ENCODE assay signal across 8 cellular contexts in the genomic region with DNA sequence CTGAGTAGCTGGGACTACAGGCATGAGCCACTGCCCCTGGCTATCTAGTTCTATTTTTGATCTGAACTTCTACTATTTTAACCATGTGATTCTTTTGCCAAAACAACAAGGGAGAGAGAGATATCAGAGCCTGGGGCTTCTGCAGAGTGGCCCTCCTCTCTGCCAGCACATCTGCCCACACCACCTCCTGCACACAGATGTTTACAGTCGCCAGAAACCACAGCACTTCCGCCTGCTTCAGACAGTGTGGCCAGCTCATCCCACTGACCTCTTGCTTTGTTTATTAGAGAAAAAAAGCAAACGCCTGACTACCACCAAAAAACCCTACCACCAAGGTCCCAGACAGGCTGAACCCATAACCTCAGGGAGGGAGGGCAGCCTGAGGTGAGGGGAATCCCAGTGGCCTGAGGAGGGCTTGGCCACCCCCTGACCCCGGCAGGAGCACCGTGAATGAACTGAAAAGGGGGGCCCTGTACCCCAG.
A peak's percentile ranks its signal among the peaks of the same experiment; 100 is the strongest.
DNase-seq lines count a peak whose midpoint lies in the region; ATAC-seq and TF ChIP-seq lines count a peak whose summit lies in the region.

No MANE protein-coding gene starts in this region.

- POLR2A ChIA-PET in activated CD4-positive, alpha-beta T cell treated with anti-CD3 and anti-CD28 coated beads, Interleukin-2, amount 10 ng/mL, durations not matched to agents 7 days and 5 days (lab: Charles Lee), result no interaction called here

- peak overlapping the region in 1 of 2 donors; percentile 5 for H3K27ac ChIP-seq in left lung

- DNase-seq in GM13976 (ENCODE audit: low spot score) (peak; percentile 34), SK-MEL-5 (ENCODE audit: low read depth, low spot score) (peak; percentile 80), left lung (peak in 1 of 2 donors; percentile 43), ureter (ENCODE audit: low spot score) (no peak), ecto neural progenitor cell (ENCODE audit: low spot score) (no peak)
- DNase-seq in activated CD4-positive, alpha-beta T cell treated with anti-CD3 and anti-CD28 coated beads, Interleukin-2, amount 10 ng/mL, durations not matched to agents 7 days and 5 days, result no peak
- no peak for DNase-seq in activated T-cell treated with anti-CD3 and anti-CD28 coated beads, Interleukin-2, amount 50 U/mL, for 24 hours

- intact Hi-C loops in left lung (cut with DNase I), result no loop called here

- CTCF ChIA-PET in activated CD4-positive, alpha-beta T cell treated with anti-CD3 and anti-CD28 coated beads, Interleukin-2, amount 10 ng/mL, durations not matched to agents 7 days and 5 days (lab: Charles Lee), result no interaction called here

- no peaks in the 10 kb centered on the region for H3K9me3 Mint-ChIP-seq in activated CD4-positive, alpha-beta T cell treated with anti-CD3 and anti-CD28 coated beads, Interleukin-2, amount 10 ng/mL, durations not matched to agents 7 days and 5 days
- no peaks in the 10 kb centered on the region for H3K9me3 Mint-ChIP-seq in activated T-cell treated with anti-CD3 and anti-CD28 coated beads, Interleukin-2, amount 50 U/mL, for 24 hours

- H3K4me1 Mint-ChIP-seq in activated CD4-positive, alpha-beta T cell treated with anti-CD3 and anti-CD28 coated beads, Interleukin-2, amount 10 ng/mL, durations not matched to agents 7 days and 5 days, result peaks cover 2% of the 10 kb centered on the region
- H3K4me1 Mint-ChIP-seq in activated T-cell treated with anti-CD3 and anti-CD28 coated beads, Interleukin-2, amount 50 U/mL, for 24 hours (ENCODE audit: low read depth), result no peaks in the 10 kb centered on the region

- H3K4me1 ChIP-seq in left lung, result peaks cover 0 to 2% of the 10 kb centered on the region in 2 donors

- peaks cover 4% of the 10 kb centered on the region for H3K27me3 Mint-ChIP-seq in activated CD4-positive, alpha-beta T cell treated with anti-CD3 and anti-CD28 coated beads, Interleukin-2, amount 10 ng/mL, durations not matched to agents 7 days and 5 days
- no peaks in the 10 kb centered on the region for H3K27me3 Mint-ChIP-seq in activated T-cell treated with anti-CD3 and anti-CD28 coated beads, Interleukin-2, amount 50 U/mL, for 24 hours

- no peaks in the 10 kb centered on the region for H3K36me3 ChIP-seq in left lung

- H3K36me3 Mint-ChIP-seq in activated CD4-positive, alpha-beta T cell treated with anti-CD3 and anti-CD28 coated beads, Interleukin-2, amount 10 ng/mL, durations not matched to agents 7 days and 5 days (ENCODE audit: low read depth), result no peaks in the 10 kb centered on the region
- H3K36me3 Mint-ChIP-seq in activated T-cell treated with anti-CD3 and anti-CD28 coated beads, Interleukin-2, amount 50 U/mL, for 24 hours (ENCODE audit: low read depth), result no peaks in the 10 kb centered on the region

- H3K4me3 ChIP-seq in left lung, result no peak overlapping the region

- no peak overlapping the region for H3K27ac Mint-ChIP-seq in activated CD4-positive, alpha-beta T cell treated with anti-CD3 and anti-CD28 coated beads, Interleukin-2, amount 10 ng/mL, durations not matched to agents 7 days and 5 days
- no peak overlapping the region for H3K27ac Mint-ChIP-seq in activated T-cell treated with anti-CD3 and anti-CD28 coated beads, Interleukin-2, amount 50 U/mL, for 24 hours

- no peaks in the 10 kb centered on the region for H3K27me3 ChIP-seq in left lung

- H3K9me3 ChIP-seq in left lung, result no peaks in the 10 kb centered on the region

- TF ChIP-seq CTCF in GM13976 (IDR thresholded peaks at IDR 0.05; ENCODE audit: borderline replicate concordance, control extremely low read depth, extremely low read depth, insufficient read depth, missing control alignments), result no peak
- no peak for TF ChIP-seq CTCF in left lung (IDR thresholded peaks at IDR 0.05)

- no peak overlapping the region for H3K4me3 Mint-ChIP-seq in activated CD4-positive, alpha-beta T cell treated with anti-CD3 and anti-CD28 coated beads, Interleukin-2, amount 10 ng/mL, durations not matched to agents 7 days and 5 days
- no peak overlapping the region for H3K4me3 Mint-ChIP-seq in activated T-cell treated with anti-CD3 and anti-CD28 coated beads, Interleukin-2, amount 50 U/mL, for 24 hours

- ATAC-seq in HG02623 (IDR thresholded peaks at IDR 0.05; ENCODE audit: unreplicated experiment) (peak; percentile 64), left lung (peak; percentile 57)

- in situ Hi-C loops in GM13976 (cut with MboI; ENCODE audit: low sequenced_read_pairs, unreplicated experiment) (no loop called here), SK-MEL-5 (cut with HindIII; ENCODE audit: low pct_unique_long_range_greater_than_20kb, low sequenced_read_pairs) (no loop called here)

Comparison
In these comparisons a context has a peak if more than half of its experiments do, and no peak if none do; other contexts are left out.
1. DNase-seq: peak in GM13976 (single experiment) and SK-MEL-5 (single experiment); none in activated CD4-positive, alpha-beta T cell treated with anti-CD3 and anti-CD28 coated beads, Interleukin-2, amount 10 ng/mL, durations not matched to agents 7 days and 5 days (single experiment), activated T-cell treated with anti-CD3 and anti-CD28 coated beads, Interleukin-2, amount 50 U/mL, for 24 hours (single experiment), ureter (single experiment) and ecto neural progenitor cell (single experiment).